Comparison of ENCODE assay signal across 10 cellular contexts in the genomic region with DNA sequence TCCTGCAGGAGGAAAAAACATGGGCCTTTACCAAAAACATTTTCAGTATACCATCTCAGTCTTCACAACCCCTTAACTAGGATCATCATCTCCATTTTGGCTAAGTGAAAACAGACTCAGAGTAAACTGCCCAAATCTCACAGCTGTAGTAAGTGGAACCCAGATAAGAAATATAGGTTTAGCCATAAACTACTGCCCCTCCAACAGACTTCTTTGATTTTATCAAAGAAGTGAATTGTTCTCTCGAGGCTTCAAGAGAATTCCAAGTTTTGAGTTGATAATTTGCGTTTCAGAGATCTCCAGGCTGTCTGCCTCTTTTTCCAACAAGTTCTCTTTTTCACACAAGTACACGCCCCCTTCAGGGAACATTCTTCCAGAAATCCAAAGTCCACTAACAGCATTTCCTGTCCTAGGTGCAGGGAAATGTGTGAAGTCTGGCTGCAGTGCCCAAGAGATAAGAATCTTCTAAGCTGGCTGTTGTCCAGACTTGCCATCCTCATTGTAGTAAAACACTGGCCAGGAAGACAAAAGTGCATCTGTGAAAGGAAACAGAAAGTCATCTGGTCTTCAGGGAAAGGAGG. TPM values are rescaled to one million over a fixed set of nuclear protein-coding genes. Genes with fewer than 3 reads are reported as not detected.
A peak's percentile ranks its signal among the peaks of the same experiment; 100 is the strongest.
DNase-seq lines count a peak whose midpoint lies in the region; ATAC-seq and TF ChIP-seq lines count a peak whose summit lies in the region.
"Had no signal": no experiment of that assay in that cellular context is flagged by ENCODE, and none has a peak within 500 bp of the region (broad histone marks: within the 10 kb centered on the region; RNA-seq: fewer than 3 reads in every experiment).

No MANE protein-coding gene starts in this region.

- no peaks in the 10 kb centered on the region for H3K4me1 Mint-ChIP-seq in T-cell

- DNase-seq in GM23248 (peak; percentile 13), SJCRH30 (peak; percentile 56 to 71), fibroblast of villous mesenchyme (ENCODE audit: low read depth) (peak; percentile 75), T-cell (no peak), NCI-H2029 (lab: John Stamatoyannopoulos, UW) (no peak)
- DNase-seq: NCI-H2227 treated with DMSO at 0.1 percent for 48 hours had no signal

- H3K4me3 ChIP-seq in GM23248 (no peak overlapping the region), SJCRH30 (no peak overlapping the region), fibroblast of villous mesenchyme (ENCODE audit: low read depth, low read length) (no peak overlapping the region), rectal smooth muscle tissue (ENCODE audit: low read length) (no peak overlapping the region)
- H3K4me3 ChIP-seq: coronary artery had no signal

- WGBS in GM23248 (ENCODE audit: low coverage in 1 of 2, low lambda C conversion rate in 2 of 2, missing lambda C conversion rate in 2 of 2), 2 experiments = 36 to 39% methylated on average over 3 of the region's 3 CpGs

- peaks cover 25% of the 10 kb centered on the region for H3K36me3 Mint-ChIP-seq in T-cell

- peaks cover 11% of the 10 kb centered on the region for H3F3A ChIP-seq in GM23248 (ENCODE audit: insufficient read depth)

- no peaks in the 10 kb centered on the region for H3K9me3 Mint-ChIP-seq in T-cell

- no peaks in the 10 kb centered on the region for H3K27me3 ChIP-seq in GM23248 (replicated peaks; ENCODE audit: insufficient read depth)
- no peaks in the 10 kb centered on the region for H3K27me3 ChIP-seq in SJCRH30
- H3K27me3 ChIP-seq in rectal smooth muscle tissue (ENCODE audit: control insufficient read depth, insufficient read depth, low read length) = no peaks in the 10 kb centered on the region

- H4K20me1 ChIP-seq in GM23248 (ENCODE audit: insufficient read depth) = no peaks in the 10 kb centered on the region

- H3K9me2 ChIP-seq in GM23248 (ENCODE audit: insufficient read depth) = no peaks in the 10 kb centered on the region

- H3K4me3 Mint-ChIP-seq in T-cell = no peak overlapping the region

- in situ Hi-C loops in GM23248 (cut with MboI) = no loop called here

- no peak for ATAC-seq in HG03520 (IDR thresholded peaks at IDR 0.05; ENCODE audit: unreplicated experiment)
- no peak for ATAC-seq in T-cell (replicated peaks in 1 of 4)
- no peak for ATAC-seq in GM18870 (IDR thresholded peaks at IDR 0.05; ENCODE audit: unreplicated experiment)

- H3K79me2 ChIP-seq in GM23248 (ENCODE audit: insufficient read depth) = no peaks in the 10 kb centered on the region

- no peak overlapping the region for H2AFZ ChIP-seq in GM23248

- no peaks in the 10 kb centered on the region for H3K27me3 Mint-ChIP-seq in T-cell

- peak overlapping the region in 1 of 2 donors; percentile 5 for H3K27ac Mint-ChIP-seq in T-cell

- H3K9ac ChIP-seq in GM23248 (no peak overlapping the region), rectal smooth muscle tissue (ENCODE audit: low read length) (no peak overlapping the region)

- no peak overlapping the region for H3K4me2 ChIP-seq in GM23248 (ENCODE audit: unreplicated experiment)

- POLR2A ChIA-PET in T-cell (lab: Charles Lee) = no interaction called here

- TF ChIP-seq CTCF in fibroblast of villous mesenchyme (IDR thresholded peaks at IDR 0.05; ENCODE audit: insufficient read depth, low read depth, low read length) = no peak

- CTCF ChIA-PET in T-cell (lab: Charles Lee) = interaction anchor here (0.6 to 3.2 kb wide), 8 partner anchors 17 to 522 kb away, joined by 3 to 11 read pairs (median 6); no protein-coding TSS in a partner anchor

- H3K4me1 ChIP-seq in GM23248 (ENCODE audit: insufficient read depth) = peaks cover 6% of the 10 kb centered on the region; the same call in 1 of the 2 replicates
- H3K4me1 ChIP-seq in SJCRH30 = peaks cover 12% of the 10 kb centered on the region
- no peaks in the 10 kb centered on the region for H3K4me1 ChIP-seq in rectal smooth muscle tissue (ENCODE audit: control insufficient read depth, insufficient read depth, low read length)

- H3K27ac ChIP-seq in GM23248 (no peak overlapping the region), SJCRH30 (no peak overlapping the region), rectal smooth muscle tissue (ENCODE audit: low read depth, low read length) (peak overlapping the region; percentile 26)

- H3K9me3 ChIP-seq in GM23248 (ENCODE audit: low read depth) (no peaks in the 10 kb centered on the region), SJCRH30 (replicated peaks) (no peaks in the 10 kb centered on the region; the same call in 1 of the 2 replicates)

- H3K36me3 ChIP-seq in GM23248 (ENCODE audit: low read depth) (no peaks in the 10 kb centered on the region; the same call in 1 of the 2 replicates), SJCRH30 (peaks cover 10% of the 10 kb centered on the region; the same call in 1 of the 2 replicates), rectal smooth muscle tissue (ENCODE audit: control insufficient read depth, insufficient read depth, low read length) (peaks cover 12% of the 10 kb centered on the region)

RNA-seq across cellular contexts. Expression of a gene that starts 30.8 kb away (rescaled TPM):
- total RNA-seq in GM23248 (2014; rRNA removed; shearing (Covaris generic)) = 9.5 and 11.1 TPM in 2 replicates
- 1.5 and 1.6 TPM in 2 replicates for polyA plus RNA-seq in GM23248 (2016; fragmentation: Nextera tagmentation; extraction: Ambion mirVana)
- 10.5 and 10.9 TPM in 2 replicates for total RNA-seq in SJCRH30 (2014; rRNA removed; shearing (Covaris generic))
- total RNA-seq in fibroblast of villous mesenchyme (9.3 and 9.5 TPM in 2 replicates), T-cell (10 to 100 TPM; 28.7 to 44.8 (median 30.3) TPM)

RNA-seq across cellular contexts. Expression of a gene that starts 32.6 kb away (rescaled TPM):
- 41.7 and 60.4 TPM in 2 replicates for total RNA-seq in GM23248 (2014; rRNA removed; shearing (Covaris generic))
- 33.7 and 36.1 TPM in 2 replicates for polyA plus RNA-seq in GM23248 (2016; fragmentation: Nextera tagmentation; extraction: Ambion mirVana)
- total RNA-seq in SJCRH30 (2014; rRNA removed; shearing (Covaris generic)) = 17.6 and 18.6 TPM in 2 replicates
- total RNA-seq in fibroblast of villous mesenchyme (9.9 and 17.4 TPM in 2 replicates), T-cell (under 1 TPM in 2 of 5 donors, not detected in 3; 0.35 to 0.64 TPM)

RNA-seq across cellular contexts. Expression of a gene that starts 47.5 kb away (rescaled TPM):
- not detected in 2 replicates for total RNA-seq in GM23248 (2014; rRNA removed; shearing (Covaris generic))
- polyA plus RNA-seq in GM23248 (2016; fragmentation: Nextera tagmentation; extraction: Ambion mirVana) = not detected in 2 replicates
- not detected in 2 replicates for total RNA-seq in SJCRH30 (2014; rRNA removed; shearing (Covaris generic))
- total RNA-seq in fibroblast of villous mesenchyme (not detected in 2 replicates), T-cell (under 1 TPM in 2 of 5 donors, not detected in 3; 0.45 to 0.54 TPM)

Comparison
In these comparisons a context has a peak if more than half of its experiments do, and no peak if none do; other contexts are left out.
1. DNase-seq: peak in GM23248 (single experiment), SJCRH30 (2 of 2) and fibroblast of villous mesenchyme (single experiment); none in T-cell (0 of 34) and NCI-H2029 (single experiment).